ENCODE assay signal across 8 cellular contexts in genomic region chr6:161503570-161503969, GRCh38.
"Had no signal": no experiment of that assay in that cellular context is flagged by ENCODE, and none has a peak within 500 bp of the region (broad histone marks: within the 10 kb centered on the region; RNA-seq: fewer than 3 reads in every experiment).

No MANE protein-coding gene starts in this region.

- H3K27ac Mint-ChIP-seq: HFFc6 had no signal

- H3K4me1 ChIP-seq: HAP-1 had no signal

- H3K4me3 ChIP-seq: HAP-1 had no signal

- DNase-seq: GOT3, H7, HFFc6 had no signal

- H3K36me3 ChIP-seq: HAP-1 had no signal

- ATAC-seq: HCT116, HepG2 had no signal

- H3K4me3 Mint-ChIP-seq: HFFc6, IgD-negative memory B cell had no signal

- H3K36me3 Mint-ChIP-seq: IgD-negative memory B cell had no signal

- H3K9me3 ChIP-seq: HAP-1 had no signal

- H3K27ac ChIP-seq: HL-60 had no signal
